ENCODE assay signal across 9 cellular contexts in the genomic region with DNA sequence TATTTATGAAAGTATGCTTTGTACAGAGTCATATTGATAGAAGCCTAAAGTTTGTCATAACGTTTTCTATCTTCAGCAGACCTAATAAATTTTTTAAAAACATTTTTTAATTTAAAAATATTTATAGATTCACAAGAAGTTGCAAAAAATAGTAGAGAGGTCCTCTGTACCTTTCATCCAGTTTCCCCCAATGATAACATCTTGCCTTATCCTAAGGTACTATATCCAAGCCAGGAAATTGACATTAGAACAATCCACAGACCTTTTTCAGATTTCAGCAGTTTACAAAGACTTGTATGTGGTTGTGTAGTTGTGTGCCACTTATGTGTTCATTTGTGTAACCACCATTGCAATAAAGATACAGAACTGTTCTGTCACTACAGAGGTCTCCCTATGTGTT.
"Had no signal": no experiment of that assay in that cellular context is flagged by ENCODE, and none has a peak within 500 bp of the region (broad histone marks: within the 10 kb centered on the region; RNA-seq: fewer than 3 reads in every experiment).

No MANE protein-coding gene starts in this region.

- H3K4me2 ChIP-seq: KMS-11 had no signal

- H3K4me1 Mint-ChIP-seq: IgD-negative memory B cell had no signal

- ATAC-seq: HepG2, K562 had no signal

- H3K27ac ChIP-seq: HL-60, KMS-11 had no signal

- H3K4me3 Mint-ChIP-seq: IgD-negative memory B cell had no signal

- H3K27me3 Mint-ChIP-seq: IgD-negative memory B cell had no signal

- H3K4me3 ChIP-seq: K562 had no signal

- DNase-seq: IMR-90, KBM-7, KG1 had no signal

- FAIRE-seq: HepG2, HTR-8/SVneo, K562 had no signal

- H3K9ac ChIP-seq: KMS-11 had no signal
